9 cellular contexts compared by ENCODE assay signal in the genomic region with DNA sequence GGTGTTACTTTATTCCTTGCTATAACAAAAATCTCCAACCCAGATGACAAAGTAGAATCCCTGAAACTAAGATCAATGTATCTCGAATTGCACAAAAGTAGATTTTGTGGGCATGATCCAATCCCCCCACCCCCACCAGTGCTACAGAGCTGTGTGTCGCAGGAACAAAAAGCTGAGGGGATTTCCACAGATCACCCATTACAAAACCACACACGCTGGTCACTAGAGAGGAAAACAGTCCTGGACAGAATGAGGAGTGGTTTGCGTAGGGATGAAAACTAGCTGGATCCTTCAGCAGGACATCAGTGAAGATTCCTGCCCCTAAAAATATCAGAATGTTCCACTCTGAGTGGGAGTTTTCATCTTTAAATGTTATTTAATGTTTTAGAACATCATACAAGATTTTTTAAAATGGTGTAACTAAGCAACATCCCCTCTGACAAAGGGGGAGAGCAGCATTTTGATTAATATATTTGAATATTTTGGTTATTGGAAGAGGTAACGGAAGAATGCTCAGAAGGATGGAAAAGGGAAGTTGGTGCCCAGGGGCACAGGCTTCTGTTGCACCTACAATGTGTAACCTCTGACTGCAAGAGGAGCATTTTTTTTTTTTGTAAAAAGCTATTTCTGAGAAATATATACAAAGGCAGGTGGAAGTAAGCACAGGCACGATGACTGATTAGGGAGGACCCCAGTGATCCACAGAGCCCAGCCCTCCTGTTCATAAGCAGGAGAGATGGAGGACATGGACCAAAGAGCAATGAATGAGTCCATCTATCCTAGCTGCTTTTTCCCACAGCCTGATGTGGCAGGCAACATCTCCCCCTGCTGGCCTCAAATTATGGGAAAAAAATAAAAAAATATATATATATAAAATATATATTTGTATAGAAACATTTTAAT.
A peak's percentile ranks its signal among the peaks of the same experiment; 100 is the strongest.
DNase-seq lines count a peak whose midpoint lies in the region; ATAC-seq, FAIRE-seq and TF ChIP-seq lines count a peak whose summit lies in the region.
"Had no signal": no experiment of that assay in that cellular context is flagged by ENCODE, and none has a peak within 500 bp of the region (broad histone marks: within the 10 kb centered on the region; RNA-seq: fewer than 3 reads in every experiment).

No MANE protein-coding gene starts in this region.

- no peak overlapping the region for H3K4me2 ChIP-seq in OCI-LY7 (ENCODE audit: low read length)
- peak overlapping the region; percentile 47; the same call in 1 of the 2 replicates for H3K4me2 ChIP-seq in GM12878 (ENCODE audit: control insufficient read depth, insufficient read depth)

- H3K9me3 ChIP-seq in OCI-LY7 (ENCODE audit: low read length) (no peaks in the 10 kb centered on the region), GM12878 (replicated peaks; ENCODE audit: control insufficient read depth, insufficient read depth, low read length) (no peaks in the 10 kb centered on the region), suprapubic skin (no peaks in the 10 kb centered on the region)

- intact Hi-C loops in OCI-LY7 (cut with micrococcal nuclease; ENCODE audit: unreplicated experiment) = loop anchor here (1.0 to 2.0 kb wide), 4 partner anchors 38 to 268 kb away; a partner anchor contains a TSS
- intact Hi-C loops in GM12878 (cut with micrococcal nuclease; ENCODE audit: unreplicated experiment) = loop anchor here (1.0 to 5.0 kb wide), 3 partner anchors 40 to 259 kb away; no protein-coding TSS in a partner anchor

- DNase-seq in COLO829 (ENCODE audit: low spot score) (peak; percentile 68), H4 (ENCODE audit: low spot score) (peak; percentile 24), OCI-LY7 (ENCODE audit: low spot score) (peak; percentile 49), GM12878 (ENCODE audit: low read depth, low spot score) (peak; percentile 12), left lobe of liver (ENCODE audit: low spot score) (no peak), suprapubic skin (ENCODE audit: low spot score in 2 of 2) (no peak)
- DNase-seq: left cardiac atrium had no signal

- no peaks in the 10 kb centered on the region for H3K36me3 ChIP-seq in OCI-LY7 (ENCODE audit: insufficient read depth, low read length)
- H3K36me3 ChIP-seq in GM12878 (ENCODE audit: control insufficient read depth in 2 of 2, insufficient read depth in 2 of 2, low read length in 1 of 2) = peaks cover 0 to 12% of the 10 kb centered on the region in 2 experiments; a peak in 2 of 4 replicates
- H3K36me3 ChIP-seq in suprapubic skin = no peaks in the 10 kb centered on the region

- CTCF ChIA-PET in OCI-LY7 (lab: Charles Lee; ENCODE audit: unreplicated experiment) (interaction anchor here (0.6 to 2.4 kb wide), 2 partner anchors 259 to 842 kb away, joined by 4 to 9 read pairs; no protein-coding TSS in a partner anchor), GM12878 (lab: Yijun Ruan, JAX) (interaction anchor here (0.6 to 6.5 kb wide), 40 partner anchors 8 to 1811 kb away, joined by 3 to 101 read pairs (median 4); a partner anchor contains a TSS)

- TF ChIP-seq EP300 in GM12878 (IDR thresholded peaks at IDR 0.05; ENCODE audit: borderline replicate concordance in 1 of 2, control insufficient read depth in 1 of 2, low read depth in 2 of 2, low read length in 2 of 2) (no peak), suprapubic skin (IDR thresholded peaks at IDR 0.05) (no peak)

- no peak overlapping the region for H3K9ac ChIP-seq in GM12878 (ENCODE audit: control insufficient read depth, insufficient read depth, low read length)

- H3K9me2 ChIP-seq in OCI-LY7 (ENCODE audit: insufficient read depth, low read length) = no peaks in the 10 kb centered on the region

- ATAC-seq in GM12878 = peak; percentile 90
- ATAC-seq in left lobe of liver = peak; percentile 54
- no peak for ATAC-seq in GM18870 (IDR thresholded peaks at IDR 0.05; ENCODE audit: unreplicated experiment)
- no peak for ATAC-seq in GM18505 (IDR thresholded peaks at IDR 0.05; ENCODE audit: unreplicated experiment)

- H2AFZ ChIP-seq in OCI-LY7 (ENCODE audit: low read length) = no peak overlapping the region
- H2AFZ ChIP-seq in GM12878 (ENCODE audit: control insufficient read depth, low read depth, low read length) = no peak overlapping the region; the same call in 1 of the 2 replicates

- SMC1A ChIA-PET in GM12878 (lab: Charles Lee; ENCODE audit: uncharacterized antibody, unreplicated experiment) = interaction anchor here (0.7 to 4.9 kb wide), 40 partner anchors 9 to 595 kb away, joined by 3 to 58 read pairs (median 5); no protein-coding TSS in a partner anchor

- peak; percentile 74; the same call in 1 of the 2 replicates for TF ChIP-seq CTCF in OCI-LY7 (conservative IDR thresholded peaks at IDR 0.05; ENCODE audit: low read length)
- peak in 2 of 3 experiments; percentile 28 to 40; a peak in 3 of 6 replicates for TF ChIP-seq CTCF in GM12878 (IDR thresholded peaks at IDR 0.05 in 2 of 3, conservative IDR thresholded peaks at IDR 0.05 in 1 of 3; ENCODE audit: control insufficient read depth in 2 of 3, extremely low read depth in 1 of 3, insufficient read depth in 1 of 3, low read depth in 3 of 3, low read length in 3 of 3)
- no peak for TF ChIP-seq CTCF in suprapubic skin (IDR thresholded peaks at IDR 0.05)

- no peak for FAIRE-seq in GM12878 (lab: Jason Lieb, UNC)

- H4K20me1 ChIP-seq in OCI-LY7 (ENCODE audit: insufficient read depth, low read length) (no peaks in the 10 kb centered on the region), GM12878 (ENCODE audit: control insufficient read depth, insufficient read depth) (no peaks in the 10 kb centered on the region)

- RAD21 ChIA-PET in GM12878 (lab: Charles Lee; ENCODE audit: unreplicated experiment) = interaction anchor here (0.7 to 4.0 kb wide), 33 partner anchors 9 to 760 kb away, joined by 3 to 66 read pairs (median 4); a partner anchor contains a TSS

- no TSS peak for BruUV-seq in OCI-LY7 (replicated peaks; lab: Mats Ljungman, UMichigan)
- no TSS peak for BruUV-seq in GM12878 (replicated peaks; lab: Mats Ljungman, UMichigan)

- no peak overlapping the region for H3K4me3 ChIP-seq in OCI-LY7 (ENCODE audit: low read depth, low read length, poor library complexity, severe bottlenecking)
- H3K4me3 ChIP-seq in GM12878 = no peak overlapping the region
- H3K4me3 ChIP-seq in suprapubic skin = no peak overlapping the region

- H3K79me2 ChIP-seq in OCI-LY7 (ENCODE audit: insufficient read depth, low read depth, low read length) (no peaks in the 10 kb centered on the region), GM12878 (ENCODE audit: control insufficient read depth, insufficient read depth, low read length) (peaks cover 4% of the 10 kb centered on the region)

- H3K27me3 ChIP-seq in GM12878 (replicated peaks in 1 of 2; ENCODE audit: control insufficient read depth in 2 of 2, insufficient read depth in 2 of 2, low read length in 1 of 2) = no peaks in the 10 kb centered on the region
- no peaks in the 10 kb centered on the region for H3K27me3 ChIP-seq in suprapubic skin

- no peak overlapping the region for H3K27ac ChIP-seq in OCI-LY7 (ENCODE audit: low read depth, low read length, poor library complexity, severe bottlenecking)
- peak overlapping the region; percentile 48 for H3K27ac ChIP-seq in GM12878 (ENCODE audit: control insufficient read depth, insufficient read depth)
- no peak overlapping the region for H3K27ac ChIP-seq in suprapubic skin

- TF ChIP-seq POLR2A in GM12878 (IDR thresholded peaks at IDR 0.05; ENCODE audit: low read depth, low read length) (no peak), GM18505 (IDR thresholded peaks at IDR 0.05; ENCODE audit: borderline replicate concordance, extremely low read depth, insufficient read depth, insufficient read length) (no peak), suprapubic skin (IDR thresholded peaks at IDR 0.05) (no peak)

- H3K4me1 ChIP-seq in OCI-LY7 (ENCODE audit: insufficient read depth, low read length, poor library complexity, severe bottlenecking) (no peaks in the 10 kb centered on the region), GM12878 (ENCODE audit: control insufficient read depth, insufficient read depth, low read length) (peaks cover 7% of the 10 kb centered on the region; the same call in 1 of the 2 replicates), suprapubic skin (no peaks in the 10 kb centered on the region)

- 24% methylated on average over 6 of the region's 6 CpGs for WGBS in GM12878 (ENCODE audit: insufficient coverage, insufficient replicate concordance, low lambda C conversion rate, missing lambda C conversion rate)
- 56% methylated on average over 6 of the region's 6 CpGs for WGBS in suprapubic skin

- POLR2A ChIA-PET in OCI-LY7 (lab: Charles Lee) = interaction anchor here (0.5 to 2.1 kb wide), 4 partner anchors 13 to 259 kb away, joined by 3 to 7 read pairs (median 3); no protein-coding TSS in a partner anchor
- POLR2A ChIA-PET in GM12878 (lab: Charles Lee) = interaction anchor here (0.6 to 1.6 kb wide), 4 partner anchors 38 to 291 kb away, joined by 3 to 7 read pairs (median 4); no protein-coding TSS in a partner anchor

- in situ Hi-C loops in GM12878 (cut with MboI) = no loop called here

- peak; percentile 52 for TF ChIP-seq RAD21 in GM12878 (IDR thresholded peaks at IDR 0.05; ENCODE audit: insufficient read depth, low read depth, low read length)

TF ChIP-seq in GM12878, 131 proteins besides CTCF, POLR2A, EP300 and RAD21 (continues in another document):
- peak; percentile 47; the same call in 1 of the 2 replicates for TF ChIP-seq EED (IDR thresholded peaks at IDR 0.05; ENCODE audit: low read depth)
- peak; percentile 74 for TF ChIP-seq IKZF1 (conservative IDR thresholded peaks at IDR 0.05)
- TF ChIP-seq JUND (IDR thresholded peaks at IDR 0.05; ENCODE audit: low read depth, low read length) = no peak

Comparison
In these comparisons a context has a peak if more than half of its experiments do, and no peak if none do; other contexts are left out.
1. DNase-seq: peak in COLO829 (single experiment), H4 (single experiment), OCI-LY7 (single experiment) and GM12878 (single experiment); none in left lobe of liver (single experiment) and suprapubic skin (0 of 2).
2. CTCF ChIP-seq: peak in OCI-LY7 (single experiment) and GM12878 (2 of 3); none in suprapubic skin (0 of 2).
3. ATAC-seq: peak in GM12878 (single experiment) and left lobe of liver (single experiment); none in GM18870 (single experiment) and GM18505 (single experiment).